Comparison of ENCODE assay signal across 2 cellular contexts in genomic region chr12:65682145-65682544, GRCh38.
TF ChIP-seq lines count a peak whose summit lies in the region.

No MANE protein-coding gene starts in this region.

TF ChIP-seq in IMR-90, 13 proteins besides CTCF, POLR2A, EP300 and RAD21 (continued from another document):
- no peak for TF ChIP-seq ELK1 (IDR thresholded peaks at IDR 0.05; ENCODE audit: borderline replicate concordance, low read depth, low read length)
- no peak for TF ChIP-seq CEBPB (IDR thresholded peaks at IDR 0.05; ENCODE audit: low read depth, low read length)
- no peak for TF ChIP-seq RCOR1 (IDR thresholded peaks at IDR 0.05; ENCODE audit: insufficient replicate concordance, low read length)
- no peak for TF ChIP-seq MAFK (IDR thresholded peaks at IDR 0.05; ENCODE audit: low read depth, low read length)
- TF ChIP-seq RFX5 (IDR thresholded peaks at IDR 0.05; ENCODE audit: low read depth, low read length), result no peak
- no peak for TF ChIP-seq CHD1 (IDR thresholded peaks at IDR 0.05; ENCODE audit: low read depth, low read length)
- no peak for TF ChIP-seq USF2 (IDR thresholded peaks at IDR 0.05; ENCODE audit: low read depth, low read length)
- no peak for TF ChIP-seq BHLHE40 (IDR thresholded peaks at IDR 0.05; ENCODE audit: low read depth, low read length)
- TF ChIP-seq FOS (IDR thresholded peaks at IDR 0.05; ENCODE audit: low read depth, low read length), result no peak
TF ChIP-seq in IMR-90: peak in this region for 0.

TF ChIP-seq in HEK293T, 16 proteins besides CTCF, POLR2A, EP300 and RAD21 (continued from another document):
- TF ChIP-seq BHLHE40 (IDR thresholded peaks at IDR 0.05; ENCODE audit: borderline replicate concordance), result no peak
- no peak for TF ChIP-seq SUZ12 (IDR thresholded peaks at IDR 0.05)
- TF ChIP-seq CTBP1 (IDR thresholded peaks at IDR 0.05; ENCODE audit: borderline replicate concordance), result no peak
